Comparison of ENCODE assay signal across 1 cellular context in genomic region chr7:110601710-110602109, GRCh38.
TF ChIP-seq lines count a peak whose summit lies in the region.

No MANE protein-coding gene starts in this region.

TF ChIP-seq in H1, 55 proteins besides CTCF, POLR2A, EP300 and RAD21:
- TF ChIP-seq ASH2L (IDR thresholded peaks at IDR 0.05; ENCODE audit: low read length) (no peak), GABPA (IDR thresholded peaks at IDR 0.05; ENCODE audit: borderline replicate concordance, insufficient read depth, low read length) (no peak), KDM1A (IDR thresholded peaks at IDR 0.05; ENCODE audit: borderline replicate concordance, low read length) (no peak), USF2 (IDR thresholded peaks at IDR 0.05; ENCODE audit: low read length) (no peak), TEAD4 (IDR thresholded peaks at IDR 0.05; ENCODE audit: low read depth, low read length) (no peak), BACH1 (IDR thresholded peaks at IDR 0.05; ENCODE audit: low read length) (no peak), RXRA (IDR thresholded peaks at IDR 0.05; ENCODE audit: insufficient read depth, low read depth, low read length) (no peak), JUND (IDR thresholded peaks at IDR 0.05; ENCODE audit: low read length) (no peak), HDAC6 (IDR thresholded peaks at IDR 0.05; ENCODE audit: low read depth, low read length) (no peak), CBX8 (IDR thresholded peaks at IDR 0.05; ENCODE audit: borderline replicate concordance, low read depth, low read length) (no peak), ATF3 (IDR thresholded peaks at IDR 0.05; ENCODE audit: insufficient read depth, low read depth, low read length) (no peak), HDAC2 (IDR thresholded peaks at IDR 0.05; ENCODE audit: borderline replicate concordance in 1 of 2, low read depth in 2 of 2, low read length in 2 of 2) (no peak), TBP (IDR thresholded peaks at IDR 0.05; ENCODE audit: low read depth, low read length) (no peak), SIX5 (IDR thresholded peaks at IDR 0.05; ENCODE audit: low read depth, low read length) (no peak), JUN (IDR thresholded peaks at IDR 0.05; ENCODE audit: low read depth, low read length) (no peak), RFX5 (IDR thresholded peaks at IDR 0.05; ENCODE audit: borderline replicate concordance, low read depth, low read length) (no peak)
